Comparison of ENCODE assay signal across 28 cellular contexts in the genomic region with DNA sequence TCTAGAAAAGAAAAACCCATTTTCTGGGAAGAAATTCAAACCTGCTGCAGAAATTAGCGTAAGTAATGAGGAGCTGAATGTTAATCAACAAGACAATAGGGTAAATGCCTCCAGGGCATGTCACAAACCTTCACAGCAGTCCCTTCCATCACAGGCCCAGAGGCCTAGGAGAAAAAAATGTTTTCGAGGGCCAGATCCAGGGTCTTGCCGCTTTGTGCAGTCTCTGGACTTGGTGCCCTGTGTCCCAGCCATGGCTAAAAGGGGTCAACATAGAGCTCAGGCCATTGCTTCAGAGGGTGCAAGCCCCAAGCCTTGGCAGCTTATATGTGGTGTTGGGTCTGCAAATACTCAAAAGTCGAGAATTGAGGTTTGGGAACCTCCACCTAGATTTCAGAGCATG.
"Had no signal": no experiment of that assay in that cellular context is flagged by ENCODE, and none has a peak within 500 bp of the region (broad histone marks: within the 10 kb centered on the region; RNA-seq: fewer than 3 reads in every experiment).

No MANE protein-coding gene starts in this region.

- H3K9me3 ChIP-seq: colonic mucosa had no signal

- H3K4me1 Mint-ChIP-seq: activated CD4-positive, alpha-beta T cell treated with anti-CD3 and anti-CD28 coated beads for 36 hours; activated CD4-positive, alpha-beta T cell treated with anti-CD3 and anti-CD28 coated beads, Interleukin-2, amount 10 ng/mL, durations not matched to agents 24 days and 14 days; activated naive CD8-positive, alpha-beta T cell treated with anti-CD3 and anti-CD28 coated beads, Interleukin-2, amount 10 ng/mL, durations not matched to agents 7 days and 5 days; activated T-helper 17 cell treated with anti-CD3 and anti-CD28 coated beads, Interleukin-2, amount 50 U/mL, for 72 hours; brain had no signal

- H3K27ac ChIP-seq: ascending aorta, breast epithelium, cardiac muscle cell, colonic mucosa, heart left ventricle had no signal

- H3K4me1 ChIP-seq: ascending aorta, breast epithelium, colonic mucosa, heart left ventricle had no signal

- H3K36me3 ChIP-seq: cardiac muscle cell, colonic mucosa had no signal

- FAIRE-seq: endometrium, frontal cortex had no signal

- H3K4me3 ChIP-seq: ascending aorta, breast epithelium, cardiac muscle cell, colonic mucosa, heart left ventricle had no signal

- H3K27me3 ChIP-seq: ascending aorta, breast epithelium, cardiac muscle cell, colonic mucosa, heart left ventricle had no signal

- H3K4me3 Mint-ChIP-seq: activated CD4-positive, alpha-beta memory T cell treated with anti-CD3 and anti-CD28 coated beads for 36 hours; activated CD4-positive, alpha-beta T cell treated with anti-CD3 and anti-CD28 coated beads for 36 hours; activated CD4-positive, alpha-beta T cell treated with anti-CD3 and anti-CD28 coated beads, Interleukin-2, amount 10 ng/mL, durations not matched to agents 24 days and 14 days; activated CD8-positive, alpha-beta T cell treated with anti-CD3 and anti-CD28 coated beads, Interleukin-2, amount 10 ng/mL, durations not matched to agents 7 days and 5 days; activated naive CD8-positive, alpha-beta T cell treated with anti-CD3 and anti-CD28 coated beads, Interleukin-2, amount 10 ng/mL, durations not matched to agents 7 days and 5 days; activated T-cell treated with anti-CD3 and anti-CD28 coated beads, Interleukin-2, amount 50 U/mL, for 4 hours; activated T-helper 17 cell treated with anti-CD3 and anti-CD28 coated beads, Interleukin-2, amount 50 U/mL, for 72 hours; brain had no signal

- H3K27me3 Mint-ChIP-seq: activated CD4-positive, alpha-beta memory T cell treated with anti-CD3 and anti-CD28 coated beads for 36 hours; activated CD4-positive, alpha-beta T cell treated with anti-CD3 and anti-CD28 coated beads for 36 hours; activated CD4-positive, alpha-beta T cell treated with anti-CD3 and anti-CD28 coated beads, Interleukin-2, amount 10 ng/mL, durations not matched to agents 24 days and 14 days; activated naive CD8-positive, alpha-beta T cell treated with anti-CD3 and anti-CD28 coated beads, Interleukin-2, amount 10 ng/mL, durations not matched to agents 7 days and 5 days; activated T-helper 17 cell treated with anti-CD3 and anti-CD28 coated beads, Interleukin-2, amount 50 U/mL, for 72 hours; brain had no signal

- ATAC-seq: activated CD4-positive, alpha-beta T cell treated with anti-CD3 and anti-CD28 coated beads for 36 hours; activated CD8-positive, alpha-beta T cell treated with anti-CD3 and anti-CD28 coated beads, Interleukin-2, amount 10 ng/mL, durations not matched to agents 7 days and 5 days; activated naive CD4-positive, alpha-beta T cell treated with anti-CD3 and anti-CD28 coated beads, Interleukin-2, amount 50 U/mL, for 72 hours; activated T-cell treated with anti-CD3 and anti-CD28 coated beads, Interleukin-2, amount 50 U/mL, for 4 hours; activated T-helper 17 cell treated with anti-CD3 and anti-CD28 coated beads, Interleukin-2, amount 50 U/mL, for 72 hours; esophagus mucosa; heart left ventricle had no signal

- H3K9me3 Mint-ChIP-seq: activated T-helper 17 cell treated with anti-CD3 and anti-CD28 coated beads, Interleukin-2, amount 50 U/mL, for 72 hours had no signal

- H3K27ac Mint-ChIP-seq: activated CD4-positive, alpha-beta memory T cell treated with anti-CD3 and anti-CD28 coated beads for 36 hours; activated CD4-positive, alpha-beta T cell treated with anti-CD3 and anti-CD28 coated beads for 36 hours; activated CD4-positive, alpha-beta T cell treated with anti-CD3 and anti-CD28 coated beads, Interleukin-2, amount 10 ng/mL, durations not matched to agents 24 days and 14 days; activated CD8-positive, alpha-beta T cell treated with anti-CD3 and anti-CD28 coated beads, Interleukin-2, amount 10 ng/mL, durations not matched to agents 7 days and 5 days; activated naive CD8-positive, alpha-beta T cell treated with anti-CD3 and anti-CD28 coated beads, Interleukin-2, amount 10 ng/mL, durations not matched to agents 7 days and 5 days; activated T-helper 17 cell treated with anti-CD3 and anti-CD28 coated beads, Interleukin-2, amount 50 U/mL, for 72 hours; brain had no signal

- DNase-seq: activated CD4-positive, alpha-beta memory T cell treated with anti-CD3 and anti-CD28 coated beads for 36 hours; activated CD4-positive, alpha-beta T cell treated with anti-CD3 and anti-CD28 coated beads for 36 hours; activated CD4-positive, alpha-beta T cell treated with anti-CD3 and anti-CD28 coated beads, Interleukin-2, amount 10 ng/mL, durations not matched to agents 24 days and 14 days; activated CD4-positive, CD25-positive, alpha-beta regulatory T cell; activated CD4-positive, CD25-positive, alpha-beta regulatory T cell treated with anti-CD3 and anti-CD28 coated beads, Interleukin-2, amount 50 U/mL, for 72 hours; activated CD8-positive, alpha-beta memory T cell treated with anti-CD3 and anti-CD28 coated beads, Interleukin-2, amount 50 U/mL, for 48 hours; activated CD8-positive, alpha-beta T cell treated with anti-CD3 and anti-CD28 coated beads, Interleukin-2, amount 10 ng/mL, durations not matched to agents 7 days and 5 days; activated effector memory CD4-positive, alpha-beta T cell treated with Interleukin-2 at 50 U/mL for 16 hours; activated gamma-delta T cell treated with Interleukin-2 at 50 U/mL for 16 hours; activated naive CD4-positive, alpha-beta T cell treated with Interleukin-2 at 50 U/mL for 16 hours; activated naive CD8-positive, alpha-beta T cell treated with anti-CD3 and anti-CD28 coated beads, Interleukin-2, amount 10 ng/mL, durations not matched to agents 7 days and 5 days; activated T-cell treated with anti-CD3 and anti-CD28 coated beads, Interleukin-2, amount 50 U/mL, for 4 hours; central memory CD4-positive, alpha-beta T cell; cerebellar nuclear complex; colonic mucosa; effector CD8-positive, alpha-beta T cell; foreskin fibroblast; heart left ventricle; T-helper 2 cell had no signal
